Comparison of ENCODE assay signal across 22 cellular contexts in genomic region chr9:107870221-107870620, GRCh38.
"Had no signal": no experiment of that assay in that cellular context is flagged by ENCODE, and none has a peak within 500 bp of the region (broad histone marks: within the 10 kb centered on the region; RNA-seq: fewer than 3 reads in every experiment).

No MANE protein-coding gene starts in this region.

- H3K4me1 ChIP-seq: gastrocnemius medialis had no signal

- H3K27ac ChIP-seq: coronary artery, epithelial cell of prostate, esophagus squamous epithelium, gastrocnemius medialis, heart right ventricle, left lung, lower lobe of right lung had no signal

- H3K27me3 Mint-ChIP-seq: effector memory CD8-positive, alpha-beta T cell had no signal

- H3K27me3 ChIP-seq: esophagus squamous epithelium, gastrocnemius medialis, left lung had no signal

- H3K9me3 ChIP-seq: esophagus squamous epithelium, gastrocnemius medialis, heart right ventricle, left lung, lower lobe of right lung, mucosa of descending colon had no signal

- H3K4me3 Mint-ChIP-seq: effector memory CD8-positive, alpha-beta T cell; endodermal cell; mesothelial cell of epicardium; naive thymus-derived CD4-positive, alpha-beta T cell had no signal

- H3K9me3 Mint-ChIP-seq: endodermal cell, mesothelial cell of epicardium had no signal

- H3K27ac Mint-ChIP-seq: effector memory CD8-positive, alpha-beta T cell; endodermal cell; mesothelial cell of epicardium; naive thymus-derived CD4-positive, alpha-beta T cell had no signal

- DNase-seq: effector CD8-positive, alpha-beta T cell; effector memory CD8-positive, alpha-beta T cell; endodermal cell; erythroblast; esophagus squamous epithelium; foreskin fibroblast; foreskin melanocyte; gastrocnemius medialis; glutamatergic neuron; head of caudate nucleus; heart right ventricle; hippocampal formation; left cardiac atrium; left lung; left ventricle myocardium superior; lower lobe of right lung; mesenchymal stem cell; mucosa of descending colon; naive thymus-derived CD4-positive, alpha-beta T cell had no signal

- H3K36me3 Mint-ChIP-seq: mesothelial cell of epicardium; naive thymus-derived CD4-positive, alpha-beta T cell had no signal

- H3K36me3 ChIP-seq: esophagus squamous epithelium, gastrocnemius medialis, heart right ventricle, left lung, lower lobe of right lung had no signal

- H3K4me3 ChIP-seq: coronary artery, esophagus squamous epithelium, gastrocnemius medialis, heart right ventricle, left lung, lower lobe of right lung, mucosa of descending colon had no signal
